Comparison of ENCODE assay signal across 8 cellular contexts in the genomic region with DNA sequence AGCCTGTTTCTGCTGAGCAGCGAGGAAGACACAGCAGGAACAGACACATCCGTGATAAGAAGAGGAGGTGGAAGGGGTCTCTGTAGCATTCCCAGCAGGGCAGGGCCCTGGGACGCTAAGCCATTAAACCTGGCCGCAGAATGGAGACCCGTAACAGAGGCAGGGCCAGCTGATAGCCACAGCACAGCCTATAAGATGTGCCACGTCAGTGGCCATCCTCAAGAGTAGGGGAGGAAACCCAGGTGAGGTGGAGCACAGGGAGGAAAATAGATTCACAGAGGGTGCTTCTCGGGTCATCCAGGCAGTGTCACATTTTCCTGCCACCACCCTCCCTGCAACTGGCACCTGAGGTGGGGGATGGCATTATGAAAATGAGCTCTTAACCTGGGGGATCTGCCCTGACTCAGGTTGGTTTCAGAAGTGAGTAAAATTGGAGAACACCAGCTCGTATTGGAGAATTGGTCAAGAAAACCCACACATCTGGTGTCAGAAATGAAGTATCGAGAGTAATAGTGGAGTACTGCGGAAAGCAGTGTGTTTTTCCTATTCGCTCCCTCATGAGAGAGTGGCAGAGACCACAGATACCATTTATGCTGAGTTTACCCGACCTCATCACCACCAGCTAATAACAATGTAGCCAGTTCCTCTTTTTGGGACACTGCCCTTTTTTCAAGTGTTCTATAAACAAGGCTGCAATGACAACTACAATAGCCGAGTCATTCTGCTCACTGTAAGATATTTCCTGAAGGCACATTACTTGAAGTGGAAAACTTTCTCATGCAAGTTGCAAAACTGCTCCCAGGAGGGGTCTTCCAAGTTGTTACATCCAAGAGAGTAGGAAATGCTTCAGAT.
DNase-seq lines count a peak whose midpoint lies in the region; ATAC-seq and TF ChIP-seq lines count a peak whose summit lies in the region.

No MANE protein-coding gene starts in this region.

- H3K36me3 Mint-ChIP-seq in activated naive CD4-positive, alpha-beta T cell treated with anti-CD3 and anti-CD28 coated beads, Interleukin-2, amount 50 U/mL, for 72 hours, result peaks cover 0 to 20% of the 10 kb centered on the region in 2 donors
- no peaks in the 10 kb centered on the region for H3K36me3 Mint-ChIP-seq in activated naive CD4-positive, alpha-beta T cell treated with anti-CD3 and anti-CD28 coated beads, Interleukin-2, amount 10 ng/mL, durations not matched to agents 7 days and 5 days

- no peaks in the 10 kb centered on the region for H3K36me3 ChIP-seq in OCI-LY7 (ENCODE audit: insufficient read depth, low read length)

- intact Hi-C loops in OCI-LY7 (cut with micrococcal nuclease; ENCODE audit: unreplicated experiment), result loop anchor here (1.0 kb wide), 1 partner anchor 29 kb away; no protein-coding TSS in a partner anchor

- peaks cover 25% of the 10 kb centered on the region for H3K27me3 Mint-ChIP-seq in activated naive CD4-positive, alpha-beta T cell treated with anti-CD3 and anti-CD28 coated beads, Interleukin-2, amount 10 ng/mL, durations not matched to agents 7 days and 5 days

- H3K27ac ChIP-seq in OCI-LY7 (ENCODE audit: low read depth, low read length, poor library complexity, severe bottlenecking), result peak overlapping the region; percentile 55

- peak overlapping the region; percentile 65 for H3K4me2 ChIP-seq in OCI-LY7 (ENCODE audit: low read length)

- H3K9me2 ChIP-seq in OCI-LY7 (ENCODE audit: insufficient read depth, low read length), result no peaks in the 10 kb centered on the region

- H3K4me3 Mint-ChIP-seq in activated naive CD4-positive, alpha-beta T cell treated with anti-CD3 and anti-CD28 coated beads, Interleukin-2, amount 10 ng/mL, durations not matched to agents 7 days and 5 days, result no peak overlapping the region

- peak overlapping the region; percentile 44 for H3K4me3 ChIP-seq in OCI-LY7 (ENCODE audit: low read depth, low read length, poor library complexity, severe bottlenecking)

- H3K27ac Mint-ChIP-seq in activated naive CD4-positive, alpha-beta T cell treated with anti-CD3 and anti-CD28 coated beads, Interleukin-2, amount 50 U/mL, for 72 hours, result no peak overlapping the region
- no peak overlapping the region for H3K27ac Mint-ChIP-seq in activated naive CD4-positive, alpha-beta T cell treated with anti-CD3 and anti-CD28 coated beads, Interleukin-2, amount 10 ng/mL, durations not matched to agents 7 days and 5 days

- no peaks in the 10 kb centered on the region for H3K4me1 Mint-ChIP-seq in activated naive CD4-positive, alpha-beta T cell treated with anti-CD3 and anti-CD28 coated beads, Interleukin-2, amount 10 ng/mL, durations not matched to agents 7 days and 5 days

- H4K20me1 ChIP-seq in OCI-LY7 (ENCODE audit: insufficient read depth, low read length), result no peaks in the 10 kb centered on the region

- peak; percentile 20 to 52 for ATAC-seq in activated naive CD4-positive, alpha-beta T cell treated with anti-CD3 and anti-CD28 coated beads, Interleukin-2, amount 50 U/mL, for 72 hours
- ATAC-seq in HG02981 (IDR thresholded peaks at IDR 0.05; ENCODE audit: unreplicated experiment), result peak; percentile 87

- no peaks in the 10 kb centered on the region for H3K9me3 ChIP-seq in OCI-LY7 (ENCODE audit: low read length)

- H3K4me1 ChIP-seq in OCI-LY7 (ENCODE audit: insufficient read depth, low read length, poor library complexity, severe bottlenecking), result peaks cover 19% of the 10 kb centered on the region

- no peak for DNase-seq in activated naive CD4-positive, alpha-beta T cell treated with anti-CD3 and anti-CD28 coated beads, Interleukin-2, amount 50 U/mL, for 72 hours (ENCODE audit: low spot score in 2 of 2)
- no peak for DNase-seq in activated naive CD4-positive, alpha-beta T cell treated with anti-CD3 and anti-CD28 coated beads, Interleukin-2, amount 10 ng/mL, durations not matched to agents 7 days and 5 days
- DNase-seq in OCI-LY7 (ENCODE audit: low spot score) (peak; percentile 76), RKO (ENCODE audit: low spot score) (no peak), NCI-H774 (lab: John Stamatoyannopoulos, UW) (no peak), cortex of kidney (lab: John Stamatoyannopoulos, UW) (no peak)
- DNase-seq in stimulated activated CD4-positive, alpha-beta T cell treated with anti-CD3 and anti-CD28 coated beads, Interleukin-4, amount 100 ng/mL, for 1 hour, result no peak

- POLR2A ChIA-PET in OCI-LY7 (lab: Charles Lee), result interaction anchor here (1.0 to 1.1 kb wide), 2 partner anchors 10 to 12 kb away, joined by 3 to 5 read pairs; no protein-coding TSS in a partner anchor

- peak overlapping the region; percentile 70 for H2AFZ ChIP-seq in OCI-LY7 (ENCODE audit: low read length)

- CTCF ChIA-PET in activated naive CD4-positive, alpha-beta T cell treated with anti-CD3 and anti-CD28 coated beads, Interleukin-2, amount 10 ng/mL, durations not matched to agents 7 days and 5 days (lab: Charles Lee), result no interaction called here
- CTCF ChIA-PET in OCI-LY7 (lab: Charles Lee; ENCODE audit: unreplicated experiment), result no interaction called here

- H3K79me2 ChIP-seq in OCI-LY7 (ENCODE audit: insufficient read depth, low read depth, low read length), result no peaks in the 10 kb centered on the region

- no TSS peak for BruUV-seq in OCI-LY7 (replicated peaks; lab: Mats Ljungman, UMichigan)

- peaks cover 16 to 17% of the 10 kb centered on the region in 2 donors for H3K9me3 Mint-ChIP-seq in activated naive CD4-positive, alpha-beta T cell treated with anti-CD3 and anti-CD28 coated beads, Interleukin-2, amount 50 U/mL, for 72 hours
- peaks cover 2% of the 10 kb centered on the region for H3K9me3 Mint-ChIP-seq in activated naive CD4-positive, alpha-beta T cell treated with anti-CD3 and anti-CD28 coated beads, Interleukin-2, amount 10 ng/mL, durations not matched to agents 7 days and 5 days

- no peak for TF ChIP-seq CTCF in OCI-LY7 (conservative IDR thresholded peaks at IDR 0.05; ENCODE audit: low read length)
